ENCODE assay signal across 11 cellular contexts in the genomic region with DNA sequence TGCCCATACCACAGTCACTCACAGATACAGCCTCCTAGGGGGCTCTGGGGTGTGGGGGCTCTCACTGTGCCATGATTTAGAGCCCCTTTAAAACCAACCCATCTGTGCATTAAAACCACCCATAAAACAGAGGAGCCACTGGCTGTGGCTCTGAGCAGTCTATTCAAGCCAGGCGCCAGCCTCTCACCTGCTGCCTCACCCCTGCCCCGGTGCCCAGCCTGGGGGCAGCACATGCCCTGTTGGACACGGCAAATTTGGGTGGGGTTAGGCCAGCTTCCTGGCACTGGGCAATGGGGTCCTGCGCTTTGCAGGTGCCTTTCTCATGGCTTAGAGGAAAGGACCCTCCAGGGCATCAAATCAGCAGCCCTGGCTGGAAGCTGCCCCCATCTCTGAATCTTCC.
"Had no signal": no experiment of that assay in that cellular context is flagged by ENCODE, and none has a peak within 500 bp of the region (broad histone marks: within the 10 kb centered on the region; RNA-seq: fewer than 3 reads in every experiment).

No MANE protein-coding gene starts in this region.

- H3K4me3 Mint-ChIP-seq: activated naive CD4-positive, alpha-beta T cell treated with anti-CD3 and anti-CD28 coated beads, Interleukin-2, amount 50 U/mL, for 24 hours; naive thymus-derived CD4-positive, alpha-beta T cell; stimulated activated naive CD8-positive, alpha-beta T cell treated with anti-CD3 and anti-CD28 coated beads, Interleukin-15, Interleukin-2, amounts not matched to agents 100 ng/mL and 50 ng/mL, for 24 hours had no signal

- DNase-seq: activated T-cell treated with anti-CD3 and anti-CD28 coated beads, Interleukin-2, amount 50 U/mL, for 1 hour; amygdala; naive thymus-derived CD4-positive, alpha-beta T cell; stimulated activated CD4-positive, alpha-beta T cell treated with anti-CD3 and anti-CD28 coated beads, Interleukin-2, amount 100 ng/mL, for 48 hours; stimulated activated CD8-positive, alpha-beta memory T cell treated with anti-CD3 and anti-CD28 coated beads, Interleukin-4, amount 100 ng/mL, for 48 hours had no signal

- H3K27me3 ChIP-seq: neutrophil had no signal

- H3K36me3 ChIP-seq: neutrophil had no signal

- H3K9me3 ChIP-seq: neutrophil had no signal

- H3K4me1 Mint-ChIP-seq: activated naive CD4-positive, alpha-beta T cell treated with anti-CD3 and anti-CD28 coated beads, Interleukin-2, amount 50 U/mL, for 24 hours had no signal

- H3K27me3 Mint-ChIP-seq: activated naive CD4-positive, alpha-beta T cell treated with anti-CD3 and anti-CD28 coated beads, Interleukin-2, amount 50 U/mL, for 24 hours; naive thymus-derived CD4-positive, alpha-beta T cell; stimulated activated naive CD8-positive, alpha-beta T cell treated with anti-CD3 and anti-CD28 coated beads, Interleukin-15, Interleukin-2, amounts not matched to agents 100 ng/mL and 50 ng/mL, for 24 hours had no signal

- H3K36me3 Mint-ChIP-seq: activated naive CD4-positive, alpha-beta T cell treated with anti-CD3 and anti-CD28 coated beads, Interleukin-2, amount 50 U/mL, for 24 hours; brain; naive thymus-derived CD4-positive, alpha-beta T cell had no signal

- ATAC-seq: activated CD4-positive, CD25-positive, alpha-beta regulatory T cell treated with anti-CD3 and anti-CD28 coated beads, Interleukin-2, amount 50 U/mL, for 24 hours; naive thymus-derived CD4-positive, alpha-beta T cell; sciatic nerve had no signal

- H3K9me3 Mint-ChIP-seq: activated naive CD4-positive, alpha-beta T cell treated with anti-CD3 and anti-CD28 coated beads, Interleukin-2, amount 50 U/mL, for 24 hours; naive thymus-derived CD4-positive, alpha-beta T cell; stimulated activated naive CD8-positive, alpha-beta T cell treated with anti-CD3 and anti-CD28 coated beads, Interleukin-15, Interleukin-2, amounts not matched to agents 100 ng/mL and 50 ng/mL, for 24 hours had no signal

- H3K27ac ChIP-seq: neutrophil had no signal

- H3K27ac Mint-ChIP-seq: activated naive CD4-positive, alpha-beta T cell treated with anti-CD3 and anti-CD28 coated beads, Interleukin-2, amount 50 U/mL, for 24 hours; naive thymus-derived CD4-positive, alpha-beta T cell; stimulated activated naive CD8-positive, alpha-beta T cell treated with anti-CD3 and anti-CD28 coated beads, Interleukin-15, Interleukin-2, amounts not matched to agents 100 ng/mL and 50 ng/mL, for 24 hours had no signal
